ENCODE assay signal across 1 cellular context in the genomic region with DNA sequence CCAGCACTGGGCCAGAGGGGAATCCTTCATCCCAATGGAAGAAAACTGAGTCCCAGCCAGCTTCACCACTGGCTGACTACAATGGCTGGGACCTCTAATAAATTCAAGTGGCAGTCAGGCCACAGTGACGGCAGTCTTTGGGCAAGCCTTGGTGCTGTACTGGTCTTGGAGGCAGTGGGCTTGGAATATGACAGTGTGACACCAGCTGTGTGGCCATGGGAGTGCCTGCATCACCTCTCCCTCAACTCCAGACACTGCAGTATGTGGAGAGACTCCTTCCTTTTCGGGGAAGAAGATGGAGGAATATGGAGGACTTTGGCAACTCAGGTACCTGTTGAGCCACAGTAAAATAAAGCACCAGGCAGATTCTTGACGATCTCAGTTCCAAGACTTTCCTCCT.
TF ChIP-seq lines count a peak whose summit lies in the region.

No MANE protein-coding gene starts in this region.

TF ChIP-seq in A549, 52 proteins besides CTCF, POLR2A, EP300 and RAD21 (continued from another document):
- TF ChIP-seq, protein P1, sequence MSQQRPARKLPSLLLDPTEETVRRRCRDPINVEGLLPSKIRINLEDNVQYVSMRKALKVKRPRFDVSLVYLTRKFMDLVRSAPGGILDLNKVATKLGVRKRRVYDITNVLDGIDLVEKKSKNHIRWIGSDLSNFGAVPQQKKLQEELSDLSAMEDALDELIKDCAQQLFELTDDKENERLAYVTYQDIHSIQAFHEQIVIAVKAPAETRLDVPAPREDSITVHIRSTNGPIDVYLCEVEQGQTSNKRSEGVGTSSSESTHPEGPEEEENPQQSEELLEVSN (IDR thresholded peaks at IDR 0.05; ENCODE audit: borderline replicate concordance, low read depth) = no peak
- TF ChIP-seq SMC3 (IDR thresholded peaks at IDR 0.05) = no peak
- TF ChIP-seq TFCP2L1 (CRISPR knock-in tag; IDR thresholded peaks at IDR 0.05) = no peak
- TF ChIP-seq EHF (CRISPR knock-in tag; IDR thresholded peaks at IDR 0.05) = no peak
- TF ChIP-seq, protein P2, sequence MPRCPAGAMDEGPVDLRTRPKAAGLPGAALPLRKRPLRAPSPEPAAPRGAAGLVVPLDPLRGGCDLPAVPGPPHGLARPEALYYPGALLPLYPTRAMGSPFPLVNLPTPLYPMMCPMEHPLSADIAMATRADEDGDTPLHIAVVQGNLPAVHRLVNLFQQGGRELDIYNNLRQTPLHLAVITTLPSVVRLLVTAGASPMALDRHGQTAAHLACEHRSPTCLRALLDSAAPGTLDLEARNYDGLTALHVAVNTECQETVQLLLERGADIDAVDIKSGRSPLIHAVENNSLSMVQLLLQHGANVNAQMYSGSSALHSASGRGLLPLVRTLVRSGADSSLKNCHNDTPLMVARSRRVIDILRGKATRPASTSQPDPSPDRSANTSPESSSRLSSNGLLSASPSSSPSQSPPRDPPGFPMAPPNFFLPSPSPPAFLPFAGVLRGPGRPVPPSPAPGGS (IDR thresholded peaks at IDR 0.05) = no peak
- TF ChIP-seq, protein P3, sequence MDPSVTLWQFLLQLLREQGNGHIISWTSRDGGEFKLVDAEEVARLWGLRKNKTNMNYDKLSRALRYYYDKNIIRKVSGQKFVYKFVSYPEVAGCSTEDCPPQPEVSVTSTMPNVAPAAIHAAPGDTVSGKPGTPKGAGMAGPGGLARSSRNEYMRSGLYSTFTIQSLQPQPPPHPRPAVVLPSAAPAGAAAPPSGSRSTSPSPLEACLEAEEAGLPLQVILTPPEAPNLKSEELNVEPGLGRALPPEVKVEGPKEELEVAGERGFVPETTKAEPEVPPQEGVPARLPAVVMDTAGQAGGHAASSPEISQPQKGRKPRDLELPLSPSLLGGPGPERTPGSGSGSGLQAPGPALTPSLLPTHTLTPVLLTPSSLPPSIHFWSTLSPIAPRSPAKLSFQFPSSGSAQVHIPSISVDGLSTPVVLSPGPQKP (IDR thresholded peaks at IDR 0.05; ENCODE audit: low read depth, low read length) = no peak
- TF ChIP-seq KDM1A (IDR thresholded peaks at IDR 0.05; ENCODE audit: low read depth) = no peak
- no peak for TF ChIP-seq KDM5A (IDR thresholded peaks at IDR 0.05)
- no peak for TF ChIP-seq EHMT2 (IDR thresholded peaks at IDR 0.05; ENCODE audit: low read depth)
TF ChIP-seq in A549: peak in this region for 0.
